8 cellular contexts compared by ENCODE assay signal in genomic region chr3:187738400-187739124, GRCh38. TPM values are rescaled to one million over a fixed set of nuclear protein-coding genes. Genes with fewer than 3 reads are reported as not detected.
DNase-seq lines count a peak whose midpoint lies in the region; ATAC-seq and TF ChIP-seq lines count a peak whose summit lies in the region.

No MANE protein-coding gene starts in this region.

- H3K4me1 ChIP-seq in right lobe of liver: peaks cover 0 to 34% (median 10%) of the 10 kb centered on the region in 4 donors

- TF ChIP-seq POLR2A in right lobe of liver (IDR thresholded peaks at IDR 0.05): peak; percentile 44

- H3K27ac ChIP-seq in right lobe of liver: peak overlapping the region; percentile 99 to 100 (median 99)

- peaks cover 0 to 5% (median 3%) of the 10 kb centered on the region in 4 donors for H3K36me3 ChIP-seq in right lobe of liver

- DNase-seq in AG09319 (ENCODE audit: extremely low read depth, low read depth): peak; percentile 86
- DNase-seq in NCI-H510A treated with DMSO at 0.1 percent for 48 hours (lab: John Stamatoyannopoulos, UW): peak; percentile 90
- DNase-seq in activated CD4-positive, alpha-beta T cell treated with anti-CD3 and anti-CD28 coated beads, Interleukin-2, amount 50 U/mL, for 4 hours: peak; percentile 62 to 63
- peak; percentile 57 for DNase-seq in effector CD4-positive, alpha-beta T cell
- DNase-seq in right lobe of liver: peak; percentile 85 to 93 (median 87)
- peak; percentile 58 to 66 for DNase-seq in stimulated activated CD4-positive, alpha-beta T cell treated with anti-CD3 and anti-CD28 coated beads, Interleukin-2, amount 100 ng/mL, for 48 hours

- 1% methylated on average over 39 of the region's 41 CpGs for WGBS in right lobe of liver (ENCODE audit: insufficient coverage, low coverage, low lambda C conversion rate, missing lambda C conversion rate)

- peak overlapping the region; percentile 67 to 73 (median 67) for H3K4me3 ChIP-seq in right lobe of liver

- H3K27me3 ChIP-seq in right lobe of liver: no peaks in the 10 kb centered on the region

- peak; percentile 52 for ATAC-seq in GM19025 (IDR thresholded peaks at IDR 0.05; ENCODE audit: low read depth, unreplicated experiment)
- peak; percentile 51 for ATAC-seq in HG03460 (IDR thresholded peaks at IDR 0.05; ENCODE audit: unreplicated experiment)
- peak; percentile 39 to 69 (median 50) for ATAC-seq in right lobe of liver

- TF ChIP-seq CTCF in AG09319 (IDR thresholded peaks at IDR 0.05; ENCODE audit: low read depth, low read length) (peak; percentile 81), right lobe of liver (IDR thresholded peaks at IDR 0.05) (peak; percentile 57 to 77 (median 69))

- intact Hi-C loops in right lobe of liver (cut with DNase I): no loop called here

- H3K9me3 ChIP-seq in right lobe of liver: no peaks in the 10 kb centered on the region

RNA-seq across cellular contexts. Expression of gene BCL6, which starts 6.7 kb away (rescaled TPM):
- total RNA-seq in right lobe of liver: 10 to 100 TPM; 29.1 to 67.5 (median 41.8) TPM

RNA-seq across cellular contexts. Expression of gene RTP2, which starts 36.2 kb away (rescaled TPM):
- not detected for total RNA-seq in right lobe of liver

Comparison
In these comparisons a context has a peak if more than half of its experiments do, and no peak if none do; other contexts are left out.
1. Peak in every context shown above with its lines: DNase-seq, ATAC-seq, H3K4me3 ChIP-seq and H3K27ac ChIP-seq.